9 cellular contexts compared by ENCODE assay signal in genomic region chr13:48492123-48493075, GRCh38. TPM values are rescaled to one million over a fixed set of nuclear protein-coding genes. Genes with fewer than 3 reads are reported as not detected.
A peak's percentile ranks its signal among the peaks of the same experiment; 100 is the strongest.
DNase-seq lines count a peak whose midpoint lies in the region; ATAC-seq lines count a peak whose summit lies in the region.
"Had no signal": no experiment of that assay in that cellular context is flagged by ENCODE, and none has a peak within 500 bp of the region (broad histone marks: within the 10 kb centered on the region; RNA-seq: fewer than 3 reads in every experiment).

No MANE protein-coding gene starts in this region.

- H3K27me3 Mint-ChIP-seq in activated naive CD8-positive, alpha-beta T cell treated with anti-CD3 and anti-CD28 coated beads for 36 hours, result no peaks in the 10 kb centered on the region
- H3K27me3 Mint-ChIP-seq: dendritic cell treated with granulocyte-macrophage colony-stimulating factor and Interleukin-4, amounts not matched to agents 40 ng/mL and 50 ng/mL, for 4 days had no signal

- DNase-seq in SHP77 treated with DMSO at 0.1 percent for 48 hours (lab: John Stamatoyannopoulos, UW), result peak; percentile 42
- DNase-seq in activated naive CD8-positive, alpha-beta T cell treated with anti-CD3 and anti-CD28 coated beads for 36 hours, result peak; percentile 72
- peak in 32 of 51 donors; percentile 3 to 72 (median 34) for DNase-seq in hypothalamus (lab: John Stamatoyannopoulos, UW)
- peak; percentile 38 to 55 for DNase-seq in stimulated activated CD4-positive, alpha-beta T cell treated with anti-CD3 and anti-CD28 coated beads, Interleukin-4, amount 100 ng/mL, for 48 hours (ENCODE audit: low read depth in 2 of 2)
- no peak for DNase-seq in NCI-H1436 treated with DMSO at 0.1 percent for 48 hours (lab: John Stamatoyannopoulos, UW)
- DNase-seq in NCI-H69 (lab: John Stamatoyannopoulos, UW), result no peak

- peaks cover 15% of the 10 kb centered on the region for H3K36me3 Mint-ChIP-seq in activated naive CD8-positive, alpha-beta T cell treated with anti-CD3 and anti-CD28 coated beads for 36 hours

- H3K27ac Mint-ChIP-seq in activated naive CD8-positive, alpha-beta T cell treated with anti-CD3 and anti-CD28 coated beads for 36 hours, result no peak overlapping the region
- H3K27ac Mint-ChIP-seq: dendritic cell treated with granulocyte-macrophage colony-stimulating factor and Interleukin-4, amounts not matched to agents 40 ng/mL and 50 ng/mL, for 4 days had no signal

- no peaks in the 10 kb centered on the region for H3K9me3 Mint-ChIP-seq in activated naive CD8-positive, alpha-beta T cell treated with anti-CD3 and anti-CD28 coated beads for 36 hours
- H3K9me3 Mint-ChIP-seq: dendritic cell treated with granulocyte-macrophage colony-stimulating factor and Interleukin-4, amounts not matched to agents 40 ng/mL and 50 ng/mL, for 4 days had no signal

- ATAC-seq in GM18520 (IDR thresholded peaks at IDR 0.05; ENCODE audit: unreplicated experiment), result peak; percentile 70
- ATAC-seq in HG02970 (IDR thresholded peaks at IDR 0.05; ENCODE audit: low FRiP score, unreplicated experiment), result peak; percentile 69

- no peak overlapping the region for H3K4me3 Mint-ChIP-seq in activated naive CD8-positive, alpha-beta T cell treated with anti-CD3 and anti-CD28 coated beads for 36 hours
- H3K4me3 Mint-ChIP-seq: dendritic cell treated with granulocyte-macrophage colony-stimulating factor and Interleukin-4, amounts not matched to agents 40 ng/mL and 50 ng/mL, for 4 days had no signal

- peaks cover 49% of the 10 kb centered on the region for H3K4me1 Mint-ChIP-seq in activated naive CD8-positive, alpha-beta T cell treated with anti-CD3 and anti-CD28 coated beads for 36 hours

RNA-seq across cellular contexts. Expression of gene RCBTB2, which starts 40.5 kb away (rescaled TPM):
- total RNA-seq in activated naive CD8-positive, alpha-beta T cell treated with anti-CD3 and anti-CD28 coated beads for 36 hours, result 1 to 10 TPM; 1.9 to 2.4 TPM

Comparison
In these comparisons a context has a peak if more than half of its experiments do, and no peak if none do; other contexts are left out.
1. DNase-seq: peak in SHP77 treated with DMSO at 0.1 percent for 48 hours (single experiment), activated naive CD8-positive, alpha-beta T cell treated with anti-CD3 and anti-CD28 coated beads for 36 hours (single experiment), hypothalamus (32 of 51) and stimulated activated CD4-positive, alpha-beta T cell treated with anti-CD3 and anti-CD28 coated beads, Interleukin-4, amount 100 ng/mL, for 48 hours (2 of 2); none in NCI-H1436 treated with DMSO at 0.1 percent for 48 hours (single experiment) and NCI-H69 (single experiment).